In the genomic region with DNA sequence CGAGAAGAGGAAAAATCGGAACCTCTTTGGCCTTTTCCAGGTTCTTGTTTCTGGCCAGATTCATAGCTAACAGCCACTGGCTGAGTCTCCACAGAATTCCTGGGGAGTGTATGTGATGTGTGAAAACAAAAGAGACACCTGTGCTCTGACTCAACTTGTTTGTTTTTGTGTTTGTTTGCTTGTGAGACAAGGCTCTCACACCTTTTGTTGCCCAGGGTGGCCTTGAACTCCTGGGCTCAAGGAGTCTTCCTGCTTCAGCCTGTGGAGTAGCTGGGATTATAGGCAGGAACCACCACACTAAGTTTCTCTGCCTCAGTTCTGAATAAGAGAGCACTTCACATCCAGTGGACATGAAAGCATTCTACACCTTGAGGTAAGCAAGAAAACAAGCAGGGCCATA, we compare ENCODE assay signal across 1 cellular context.
TF ChIP-seq lines count a peak whose summit lies in the region.

No MANE protein-coding gene starts in this region.

TF ChIP-seq in GM23338, 12 proteins besides CTCF, POLR2A, EP300 and RAD21 (continued from another document):
- TF ChIP-seq, protein P1, sequence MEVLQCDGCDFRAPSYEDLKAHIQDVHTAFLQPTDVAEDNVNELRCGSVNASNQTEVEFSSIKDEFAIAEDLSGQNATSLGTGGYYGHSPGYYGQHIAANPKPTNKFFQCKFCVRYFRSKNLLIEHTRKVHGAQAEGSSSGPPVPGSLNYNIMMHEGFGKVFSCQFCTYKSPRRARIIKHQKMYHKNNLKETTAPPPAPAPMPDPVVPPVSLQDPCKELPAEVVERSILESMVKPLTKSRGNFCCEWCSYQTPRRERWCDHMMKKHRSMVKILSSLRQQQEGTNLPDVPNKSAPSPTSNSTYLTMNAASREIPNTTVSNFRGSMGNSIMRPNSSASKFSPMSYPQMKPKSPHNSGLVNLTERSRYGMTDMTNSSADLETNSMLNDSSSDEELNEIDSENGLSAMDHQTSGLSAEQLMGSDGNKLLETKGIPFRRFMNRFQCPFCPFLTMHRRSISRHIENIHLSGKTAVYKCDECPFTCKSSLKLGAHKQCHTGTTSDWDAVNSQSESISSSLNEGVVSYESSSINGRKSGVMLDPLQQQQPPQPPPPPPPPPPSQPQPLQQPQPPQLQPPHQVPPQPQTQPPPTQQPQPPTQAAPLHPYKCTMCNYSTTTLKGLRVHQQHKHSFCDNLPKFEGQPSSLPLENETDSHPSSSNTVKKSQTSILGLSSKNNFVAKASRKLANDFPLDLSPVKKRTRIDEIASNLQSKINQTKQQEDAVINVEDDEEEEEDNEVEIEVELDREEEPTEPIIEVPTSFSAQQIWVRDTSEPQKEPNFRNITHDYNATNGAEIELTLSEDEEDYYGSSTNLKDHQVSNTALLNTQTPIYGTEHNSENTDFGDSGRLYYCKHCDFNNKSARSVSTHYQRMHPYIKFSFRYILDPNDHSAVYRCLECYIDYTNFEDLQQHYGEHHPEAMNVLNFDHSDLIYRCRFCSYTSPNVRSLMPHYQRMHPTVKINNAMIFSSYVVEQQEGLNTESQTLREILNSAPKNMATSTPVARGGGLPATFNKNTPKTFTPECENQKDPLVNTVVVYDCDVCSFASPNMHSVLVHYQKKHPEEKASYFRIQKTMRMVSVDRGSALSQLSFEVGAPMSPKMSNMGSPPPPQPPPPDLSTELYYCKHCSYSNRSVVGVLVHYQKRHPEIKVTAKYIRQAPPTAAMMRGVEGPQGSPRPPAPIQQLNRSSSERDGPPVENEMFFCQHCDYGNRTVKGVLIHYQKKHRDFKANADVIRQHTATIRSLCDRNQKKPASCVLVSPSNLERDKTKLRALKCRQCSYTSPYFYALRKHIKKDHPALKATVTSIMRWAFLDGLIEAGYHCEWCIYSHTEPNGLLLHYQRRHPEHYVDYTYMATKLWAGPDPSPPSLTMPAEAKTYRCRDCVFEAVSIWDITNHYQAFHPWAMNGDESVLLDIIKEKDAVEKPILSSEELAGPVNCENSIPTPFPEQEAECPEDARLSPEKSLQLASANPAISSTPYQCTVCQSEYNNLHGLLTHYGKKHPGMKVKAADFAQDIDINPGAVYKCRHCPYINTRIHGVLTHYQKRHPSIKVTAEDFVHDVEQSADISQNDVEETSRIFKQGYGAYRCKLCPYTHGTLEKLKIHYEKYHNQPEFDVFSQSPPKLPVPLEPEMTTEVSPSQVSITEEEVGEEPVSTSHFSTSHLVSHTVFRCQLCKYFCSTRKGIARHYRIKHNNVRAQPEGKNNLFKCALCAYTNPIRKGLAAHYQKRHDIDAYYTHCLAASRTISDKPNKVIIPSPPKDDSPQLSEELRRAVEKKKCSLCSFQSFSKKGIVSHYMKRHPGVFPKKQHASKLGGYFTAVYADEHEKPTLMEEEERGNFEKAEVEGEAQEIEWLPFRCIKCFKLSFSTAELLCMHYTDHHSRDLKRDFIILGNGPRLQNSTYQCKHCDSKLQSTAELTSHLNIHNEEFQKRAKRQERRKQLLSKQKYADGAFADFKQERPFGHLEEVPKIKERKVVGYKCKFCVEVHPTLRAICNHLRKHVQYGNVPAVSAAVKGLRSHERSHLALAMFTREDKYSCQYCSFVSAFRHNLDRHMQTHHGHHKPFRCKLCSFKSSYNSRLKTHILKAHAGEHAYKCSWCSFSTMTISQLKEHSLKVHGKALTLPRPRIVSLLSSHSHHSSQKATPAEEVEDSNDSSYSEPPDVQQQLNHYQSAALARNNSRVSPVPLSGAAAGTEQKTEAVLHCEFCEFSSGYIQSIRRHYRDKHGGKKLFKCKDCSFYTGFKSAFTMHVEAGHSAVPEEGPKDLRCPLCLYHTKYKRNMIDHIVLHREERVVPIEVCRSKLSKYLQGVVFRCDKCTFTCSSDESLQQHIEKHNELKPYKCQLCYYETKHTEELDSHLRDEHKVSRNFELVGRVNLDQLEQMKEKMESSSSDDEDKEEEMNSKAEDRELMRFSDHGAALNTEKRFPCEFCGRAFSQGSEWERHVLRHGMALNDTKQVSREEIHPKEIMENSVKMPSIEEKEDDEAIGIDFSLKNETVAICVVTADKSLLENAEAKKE (CRISPR knock-in tag; IDR thresholded peaks at IDR 0.05) = no peak
- TF ChIP-seq ZNF331 (CRISPR knock-in tag; IDR thresholded peaks at IDR 0.05; ENCODE audit: low read depth) (no peak), CREB1 (CRISPR knock-in tag; IDR thresholded peaks at IDR 0.05; ENCODE audit: low read depth) (no peak), NANOG (IDR thresholded peaks at IDR 0.05; ENCODE audit: borderline replicate concordance) (no peak), POLR2AphosphoS5 (IDR thresholded peaks at IDR 0.05; ENCODE audit: low read depth) (no peak), STAT1 (IDR thresholded peaks at IDR 0.05; ENCODE audit: unreplicated experiment) (no peak), ZNF114 (CRISPR knock-in tag; IDR thresholded peaks at IDR 0.05) (no peak), JUNB (IDR thresholded peaks at IDR 0.05; ENCODE audit: unreplicated experiment) (no peak)
- TF ChIP-seq, protein P2, sequence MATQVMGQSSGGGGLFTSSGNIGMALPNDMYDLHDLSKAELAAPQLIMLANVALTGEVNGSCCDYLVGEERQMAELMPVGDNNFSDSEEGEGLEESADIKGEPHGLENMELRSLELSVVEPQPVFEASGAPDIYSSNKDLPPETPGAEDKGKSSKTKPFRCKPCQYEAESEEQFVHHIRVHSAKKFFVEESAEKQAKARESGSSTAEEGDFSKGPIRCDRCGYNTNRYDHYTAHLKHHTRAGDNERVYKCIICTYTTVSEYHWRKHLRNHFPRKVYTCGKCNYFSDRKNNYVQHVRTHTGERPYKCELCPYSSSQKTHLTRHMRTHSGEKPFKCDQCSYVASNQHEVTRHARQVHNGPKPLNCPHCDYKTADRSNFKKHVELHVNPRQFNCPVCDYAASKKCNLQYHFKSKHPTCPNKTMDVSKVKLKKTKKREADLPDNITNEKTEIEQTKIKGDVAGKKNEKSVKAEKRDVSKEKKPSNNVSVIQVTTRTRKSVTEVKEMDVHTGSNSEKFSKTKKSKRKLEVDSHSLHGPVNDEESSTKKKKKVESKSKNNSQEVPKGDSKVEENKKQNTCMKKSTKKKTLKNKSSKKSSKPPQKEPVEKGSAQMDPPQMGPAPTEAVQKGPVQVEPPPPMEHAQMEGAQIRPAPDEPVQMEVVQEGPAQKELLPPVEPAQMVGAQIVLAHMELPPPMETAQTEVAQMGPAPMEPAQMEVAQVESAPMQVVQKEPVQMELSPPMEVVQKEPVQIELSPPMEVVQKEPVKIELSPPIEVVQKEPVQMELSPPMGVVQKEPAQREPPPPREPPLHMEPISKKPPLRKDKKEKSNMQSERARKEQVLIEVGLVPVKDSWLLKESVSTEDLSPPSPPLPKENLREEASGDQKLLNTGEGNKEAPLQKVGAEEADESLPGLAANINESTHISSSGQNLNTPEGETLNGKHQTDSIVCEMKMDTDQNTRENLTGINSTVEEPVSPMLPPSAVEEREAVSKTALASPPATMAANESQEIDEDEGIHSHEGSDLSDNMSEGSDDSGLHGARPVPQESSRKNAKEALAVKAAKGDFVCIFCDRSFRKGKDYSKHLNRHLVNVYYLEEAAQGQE (IDR thresholded peaks at IDR 0.05; ENCODE audit: unreplicated experiment) = no peak
